8 cellular contexts compared by ENCODE assay signal in the genomic region with DNA sequence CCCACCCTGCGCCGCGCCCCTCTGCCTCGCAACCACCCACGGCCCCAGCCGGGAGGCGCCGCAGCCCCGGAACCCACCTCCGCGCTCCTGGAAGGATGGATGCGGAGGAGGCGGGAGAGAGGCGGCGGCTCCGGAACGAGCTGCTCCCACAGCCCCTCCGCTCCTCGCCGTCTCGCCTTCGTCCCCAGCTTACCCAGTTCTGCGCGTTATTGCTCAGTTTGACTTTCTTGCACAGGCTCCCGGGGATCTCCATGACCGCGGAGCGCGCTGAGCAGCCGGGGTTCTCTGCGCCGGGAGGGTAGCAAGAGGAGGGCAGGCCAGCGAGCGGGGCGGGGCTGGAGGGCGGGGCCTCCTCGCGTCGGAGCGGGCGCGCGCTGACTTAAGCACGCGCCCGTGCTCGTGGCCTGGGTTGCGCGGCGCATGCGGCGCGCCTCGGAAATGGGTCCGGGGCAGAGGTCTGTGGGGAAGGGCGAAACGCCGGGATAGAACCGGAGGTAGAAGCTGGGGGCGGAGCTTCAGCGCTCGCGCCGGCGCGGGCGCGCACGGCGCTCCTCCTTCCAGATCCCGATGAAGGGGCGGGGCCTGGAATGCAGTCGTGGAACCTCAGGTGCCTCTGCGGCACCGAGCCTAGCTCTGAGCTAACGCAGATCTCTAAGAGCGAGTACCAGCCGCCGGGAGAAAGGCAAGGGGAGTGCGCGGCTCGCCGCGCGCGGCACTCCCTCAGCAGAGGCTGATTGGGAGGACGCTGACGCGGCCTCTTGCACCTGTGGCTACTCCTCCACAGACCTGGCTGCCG. TPM values are rescaled to one million over a fixed set of nuclear protein-coding genes. Genes with fewer than 3 reads are reported as not detected.
A peak's percentile ranks its signal among the peaks of the same experiment; 100 is the strongest.
DNase-seq lines count a peak whose midpoint lies in the region; ATAC-seq and TF ChIP-seq lines count a peak whose summit lies in the region.

A gene (minus strand): TSS at position 308 of the 796 bp plus-strand sequence. CDS start 55 bp downstream, at position 253.

- ATAC-seq in GM19043 (IDR thresholded peaks at IDR 0.05; ENCODE audit: low read depth, unreplicated experiment) (peak; percentile 74), HG03354 (IDR thresholded peaks at IDR 0.05; ENCODE audit: poor library complexity, severe bottlenecking, unreplicated experiment) (peak; percentile 83)

- DNase-seq in AG20443 (ENCODE audit: low spot score), result peak; percentile 99
- DNase-seq in NCI-H446 (lab: John Stamatoyannopoulos, UW), result peak; percentile 83 to 97
- DNase-seq in activated CD4-positive, CD25-positive, alpha-beta regulatory T cell treated with anti-CD3 and anti-CD28 coated beads, Interleukin-2, amount 50 U/mL, for 16 hours (ENCODE audit: low read depth, low spot score), result peak; percentile 78
- DNase-seq in central memory CD4-positive, alpha-beta T cell, result peak; percentile 95
- peak; percentile 95 for DNase-seq in inferior parietal cortex (ENCODE audit: extremely low spot score)
- DNase-seq in spleen, result peak; percentile 99

- H3K27ac ChIP-seq in spleen, result peak within 1 kb of the TSS; percentile 5 to 91 (median 87)

- 0 to 1% (median 0%) methylated on average over 27 to 90 of the region's 90 CpGs for WGBS in spleen, 5 donors

- peaks cover 0 to 42% (median 26%) of the 10 kb centered on the region in 6 donors for H3K4me1 ChIP-seq in spleen

- intact Hi-C loops in spleen (cut with DNase I; ENCODE audit: low total_unique reads), result no loop called here

- H3K36me3 ChIP-seq in spleen, result peaks cover 0 to 4% (median 1%) of the 10 kb centered on the region in 6 donors

- H3K4me3 ChIP-seq in spleen, result peak within 1 kb of the TSS; percentile 71 to 100 (median 96)

- peak in 1 of 3 donors; percentile 55 for TF ChIP-seq POLR2A in spleen (IDR thresholded peaks at IDR 0.05)

- TF ChIP-seq CTCF in spleen (IDR thresholded peaks at IDR 0.05 in 8 of 11, conservative IDR thresholded peaks at IDR 0.05 in 3 of 11), result peak in 2 of 11 experiments; percentile 20 to 21

- H3K9me3 ChIP-seq in spleen, result no peaks in the 10 kb centered on the region

- H3K27me3 ChIP-seq in spleen (replicated peaks in 1 of 7), result no peaks in the 10 kb centered on the region

RNA-seq across cellular contexts. Expression of the gene that starts here (rescaled TPM):
- total RNA-seq in spleen, result 10 to 100 TPM; 26.2 to 73.8 (median 27.4) TPM
- polyA plus RNA-seq in spleen, result 10 to 100 TPM; 22.7 to 24.6 (median 23.4) TPM

Comparison
In these comparisons a context has a peak if more than half of its experiments do, and no peak if none do; other contexts are left out.
1. Peak in every context shown above with its lines: DNase-seq, ATAC-seq, H3K4me3 ChIP-seq and H3K27ac ChIP-seq.